Comparison of ENCODE assay signal across 8 cellular contexts in the genomic region with DNA sequence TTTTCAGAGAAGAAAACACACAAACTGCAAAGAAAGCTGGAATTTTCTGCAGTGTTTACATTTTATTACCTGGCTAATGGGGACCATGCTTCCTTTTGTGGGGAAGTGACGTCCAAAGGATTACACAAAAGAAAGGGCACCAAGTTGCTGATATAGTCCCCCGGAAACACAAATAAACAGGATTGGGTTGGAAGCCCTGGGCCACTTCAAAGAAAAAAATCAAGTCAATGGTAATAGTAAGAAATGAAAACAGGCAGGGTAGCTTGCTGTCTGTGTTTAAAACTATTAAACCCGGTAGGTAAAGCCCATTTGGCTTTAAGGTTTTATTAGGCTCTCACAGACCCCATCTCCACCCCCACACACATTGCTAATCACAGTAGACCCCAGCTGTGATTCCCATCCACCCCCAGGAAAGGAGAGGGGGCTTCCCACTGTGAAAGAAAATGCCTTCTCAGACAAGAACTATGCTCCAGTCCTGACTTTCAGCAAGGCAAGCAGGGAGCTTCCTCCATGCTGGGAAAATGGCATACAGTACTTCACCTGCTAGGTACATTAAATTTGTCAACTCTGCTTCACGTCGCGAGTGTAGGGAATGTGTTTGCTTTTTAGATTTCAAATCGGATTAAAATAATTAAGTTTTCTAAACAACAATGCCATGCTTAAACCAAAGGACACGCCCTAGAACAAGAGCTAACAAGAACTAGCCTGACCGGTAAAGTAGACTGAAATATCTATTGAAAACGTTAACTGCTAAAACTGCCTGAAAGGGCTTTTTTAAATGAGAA. TPM values are rescaled to one million over a fixed set of nuclear protein-coding genes. Genes with fewer than 3 reads are reported as not detected.
DNase-seq lines count a peak whose midpoint lies in the region; ATAC-seq and TF ChIP-seq lines count a peak whose summit lies in the region.

No MANE protein-coding gene starts in this region.

- no peak for DNase-seq in activated naive CD4-positive, alpha-beta T cell treated with anti-CD3 and anti-CD28 coated beads, Interleukin-2, amount 50 U/mL, for 16 hours
- DNase-seq in activated B cell treated with CpG ODN at 0.5 μM for 24 hours, result no peak
- DNase-seq in iPS DF 19.7 (ENCODE audit: low read depth, low spot score), result peak; percentile 56
- DNase-seq in smooth muscle cell (lab: John Stamatoyannopoulos, UW; ENCODE audit: unreplicated experiment), result no peak
- no peak for DNase-seq in Ammon's horn (ENCODE audit: low spot score)
- no peak for DNase-seq in A172 (ENCODE audit: low spot score)
- no peak for DNase-seq in GOT3 (lab: John Stamatoyannopoulos, UW)

- H3K36me3 ChIP-seq in smooth muscle cell (ENCODE audit: low read depth), result no peaks in the 10 kb centered on the region

- POLR2A ChIA-PET in activated B cell treated with CpG ODN at 0.5 μM for 24 hours (lab: Charles Lee), result interaction anchor here (0.7 kb wide), 1 partner anchor 1008 kb away, joined by 3 read pairs; no protein-coding TSS in a partner anchor

- H3K4me3 Mint-ChIP-seq in activated naive CD4-positive, alpha-beta T cell treated with anti-CD3 and anti-CD28 coated beads, Interleukin-2, amount 50 U/mL, for 24 hours, result peak overlapping the region; percentile 89
- peak overlapping the region; percentile 85 for H3K4me3 Mint-ChIP-seq in activated B cell treated with CpG ODN at 0.5 μM for 24 hours

- no peaks in the 10 kb centered on the region for H3K36me3 Mint-ChIP-seq in activated naive CD4-positive, alpha-beta T cell treated with anti-CD3 and anti-CD28 coated beads, Interleukin-2, amount 50 U/mL, for 24 hours
- H3K36me3 Mint-ChIP-seq in activated B cell treated with CpG ODN at 0.5 μM for 24 hours (ENCODE audit: low read depth), result no peaks in the 10 kb centered on the region

- H2AFZ ChIP-seq in smooth muscle cell (ENCODE audit: low read depth), result peak overlapping the region; percentile 41

- H3K9me3 Mint-ChIP-seq in activated naive CD4-positive, alpha-beta T cell treated with anti-CD3 and anti-CD28 coated beads, Interleukin-2, amount 50 U/mL, for 24 hours, result no peaks in the 10 kb centered on the region
- H3K9me3 Mint-ChIP-seq in activated B cell treated with CpG ODN at 0.5 μM for 24 hours, result no peaks in the 10 kb centered on the region

- peaks cover 11% of the 10 kb centered on the region for H3K27me3 ChIP-seq in smooth muscle cell (ENCODE audit: low read depth)

- ATAC-seq in activated B cell treated with CpG ODN at 0.5 μM for 24 hours (ENCODE audit: low read depth), result no peak

- 7% methylated on average over 10 of the region's 10 CpGs for WGBS in smooth muscle cell (ENCODE audit: low lambda C conversion rate)

- TF ChIP-seq CTCF in activated B cell treated with CpG ODN at 0.5 μM for 24 hours (IDR thresholded peaks at IDR 0.05), result no peak
- no peak for TF ChIP-seq CTCF in smooth muscle cell (IDR thresholded peaks at IDR 0.05; ENCODE audit: borderline replicate concordance, insufficient read depth, poor library complexity, severe bottlenecking)

- peaks cover 4% of the 10 kb centered on the region for H4K20me1 ChIP-seq in smooth muscle cell (ENCODE audit: low read depth)

- peaks cover 24% of the 10 kb centered on the region for H3K4me1 ChIP-seq in smooth muscle cell (ENCODE audit: low read depth)

- H3K9ac ChIP-seq in smooth muscle cell (ENCODE audit: low read depth), result peak overlapping the region; percentile 83

- no peaks in the 10 kb centered on the region for H3K9me3 ChIP-seq in smooth muscle cell (replicated peaks; ENCODE audit: low read depth)

- peak overlapping the region; percentile 84 for H3K27ac ChIP-seq in smooth muscle cell (ENCODE audit: low read depth)

- peaks cover 19% of the 10 kb centered on the region for H3K4me1 Mint-ChIP-seq in activated naive CD4-positive, alpha-beta T cell treated with anti-CD3 and anti-CD28 coated beads, Interleukin-2, amount 50 U/mL, for 24 hours
- H3K4me1 Mint-ChIP-seq in activated B cell treated with CpG ODN at 0.5 μM for 24 hours, result peaks cover 17% of the 10 kb centered on the region

- H3K4me3 ChIP-seq in smooth muscle cell, result peak overlapping the region; percentile 81

- H3K27ac Mint-ChIP-seq in activated naive CD4-positive, alpha-beta T cell treated with anti-CD3 and anti-CD28 coated beads, Interleukin-2, amount 50 U/mL, for 24 hours, result no peak overlapping the region
- H3K27ac Mint-ChIP-seq in activated B cell treated with CpG ODN at 0.5 μM for 24 hours, result no peak overlapping the region

- H3K27me3 Mint-ChIP-seq in activated naive CD4-positive, alpha-beta T cell treated with anti-CD3 and anti-CD28 coated beads, Interleukin-2, amount 50 U/mL, for 24 hours, result peaks cover 39% of the 10 kb centered on the region
- peaks cover 38% of the 10 kb centered on the region for H3K27me3 Mint-ChIP-seq in activated B cell treated with CpG ODN at 0.5 μM for 24 hours

- peak overlapping the region; percentile 85 for H3K4me2 ChIP-seq in smooth muscle cell

- intact Hi-C loops in activated B cell treated with CpG ODN at 0.5 μM for 24 hours (cut with micrococcal nuclease), result loop anchor here (2.0 to 5.0 kb wide), 8 partner anchors 159 to 1139 kb away; a partner anchor contains a TSS

- peaks cover 48% of the 10 kb centered on the region for H3K79me2 ChIP-seq in smooth muscle cell (ENCODE audit: low read depth)

- CTCF ChIA-PET in activated B cell treated with CpG ODN at 0.5 μM for 24 hours (lab: Charles Lee), result interaction anchor here (1.0 to 3.2 kb wide), 3 partner anchors 9 to 104 kb away, joined by 3 to 15 read pairs (median 3); no protein-coding TSS in a partner anchor

- peaks cover 4% of the 10 kb centered on the region for H3F3A ChIP-seq in smooth muscle cell (ENCODE audit: low read depth)

RNA-seq across cellular contexts. Expression of a gene that starts 1.1 kb away (rescaled TPM):
- total RNA-seq in activated B cell treated with CpG ODN at 0.5 μM for 24 hours, result 0.18 and 0.20 TPM in 2 replicates
- total RNA-seq in smooth muscle cell, result 207 and 237 TPM in 2 replicates
- polyA plus RNA-seq in smooth muscle cell, result 70.9 and 187 TPM in 2 replicates
- 71.5 and 96.5 TPM in 2 replicates for total RNA-seq in A172 (2014; rRNA removed; shearing (Covaris generic))

RNA-seq across cellular contexts. Expression of a gene that starts 55.7 kb away (rescaled TPM):
- total RNA-seq in activated B cell treated with CpG ODN at 0.5 μM for 24 hours, result 0.02 TPM in 2 replicates
- total RNA-seq in smooth muscle cell, result 1.6 and 2.2 TPM in 2 replicates
- 0.06 and 0.71 TPM in 2 replicates for polyA plus RNA-seq in smooth muscle cell
- 3.1 and 3.5 TPM in 2 replicates for total RNA-seq in A172 (2014; rRNA removed; shearing (Covaris generic))

Comparison
In these comparisons a context has a peak if more than half of its experiments do, and no peak if none do; other contexts are left out.
1. RNA of a gene that starts 1.1 kb away (total RNA-seq): 207 to 237 TPM in smooth muscle cell and 71.5 to 96.5 TPM in A172; 0.18 to 0.20 TPM in activated B cell treated with CpG ODN at 0.5 μM for 24 hours; every median in the first group is over 10 times any median in the second.